20 cellular contexts compared by ENCODE assay signal in the genomic region with DNA sequence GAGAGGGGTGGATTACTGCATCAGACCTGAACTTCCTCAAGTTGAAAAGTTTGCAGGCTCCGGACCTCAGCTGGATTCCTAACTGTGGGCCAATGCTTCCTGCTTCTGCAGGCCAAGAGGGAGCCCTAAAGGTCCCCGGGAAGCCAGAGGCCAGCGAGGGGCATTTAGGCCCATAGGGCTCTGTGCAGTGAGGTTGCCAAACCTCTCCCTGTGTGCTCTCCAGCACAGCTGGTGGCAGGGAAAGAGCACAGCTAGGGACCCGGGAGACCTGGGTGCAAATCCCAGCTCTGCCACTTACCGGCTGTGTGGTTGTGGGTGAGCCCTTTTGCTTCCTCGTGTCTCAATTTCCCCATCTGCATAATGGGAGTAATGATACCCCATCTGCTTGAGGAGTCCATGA.
"Had no signal": no experiment of that assay in that cellular context is flagged by ENCODE, and none has a peak within 500 bp of the region (broad histone marks: within the 10 kb centered on the region; RNA-seq: fewer than 3 reads in every experiment).

No MANE protein-coding gene starts in this region.

- H3K9me3 Mint-ChIP-seq: effector memory CD8-positive, alpha-beta T cell; natural killer cell treated with Interleukin-12 subunit alpha and Interleukin-12 subunit beta and Interleukin-15 and Interleukin-18, amount 100 ng/mL, for 72 hours; neural crest cell; stimulated activated memory B cell treated with anti-CD40 and anti-IgM and Interleukin-4, amounts not matched to agents 10 μg/mL and 1 μg/mL and 100 μg/mL, for 72 hours; type B pancreatic cell had no signal

- FAIRE-seq: frontal cortex, keratinocyte had no signal

- H3K4me1 ChIP-seq: lower lobe of right lung, parathyroid adenoma, prostate gland, right atrium auricular region, sigmoid colon, testis, tibial artery had no signal

- H3K9me3 ChIP-seq: lower lobe of right lung, neutrophil, prostate gland, right atrium auricular region, sigmoid colon, testis, tibial artery had no signal

- ATAC-seq: effector memory CD8-positive, alpha-beta T cell; left ventricle myocardium superior; lower lobe of right lung; natural killer cell treated with Interleukin-12 subunit alpha and Interleukin-12 subunit beta and Interleukin-15 and Interleukin-18, amount 100 ng/mL, for 72 hours; stimulated activated memory B cell treated with anti-CD40 and anti-IgM and Interleukin-4, amounts not matched to agents 10 μg/mL and 1 μg/mL and 100 μg/mL, for 72 hours; stimulated activated naive CD8-positive, alpha-beta T cell treated with anti-CD3 and anti-CD28 coated beads, Interleukin-15, Interleukin-2, amounts not matched to agents 100 U/mL and 50 U/mL, for 24 hours had no signal

- H3K36me3 ChIP-seq: lower lobe of right lung, neutrophil, prostate gland, right atrium auricular region, sigmoid colon, tibial artery had no signal

- H3K4me3 ChIP-seq: lower lobe of right lung, prostate gland, right atrium auricular region, sigmoid colon, testis, tibial artery had no signal

- DNase-seq: cortex of kidney; effector memory CD8-positive, alpha-beta T cell; left ventricle myocardium superior; lower lobe of right lung; sigmoid colon; stimulated activated CD4-positive, alpha-beta T cell treated with anti-CD3 and anti-CD28 coated beads, Interleukin-4, amount 100 ng/mL, for 4 hours; stimulated activated naive CD8-positive, alpha-beta T cell treated with anti-CD3 and anti-CD28 coated beads, Interleukin-15, Interleukin-2, amounts not matched to agents 100 U/mL and 50 U/mL, for 24 hours; substantia nigra; testis; tibial artery had no signal

- H3K36me3 Mint-ChIP-seq: natural killer cell treated with Interleukin-12 subunit alpha and Interleukin-12 subunit beta and Interleukin-15 and Interleukin-18, amount 100 ng/mL, for 72 hours; stimulated activated memory B cell treated with anti-CD40 and anti-IgM and Interleukin-4, amounts not matched to agents 10 μg/mL and 1 μg/mL and 100 μg/mL, for 72 hours; type B pancreatic cell had no signal

- H3K4me3 Mint-ChIP-seq: effector memory CD8-positive, alpha-beta T cell; natural killer cell treated with Interleukin-12 subunit alpha and Interleukin-12 subunit beta and Interleukin-15 and Interleukin-18, amount 100 ng/mL, for 72 hours; neural crest cell; stimulated activated memory B cell treated with anti-CD40 and anti-IgM and Interleukin-4, amounts not matched to agents 10 μg/mL and 1 μg/mL and 100 μg/mL, for 72 hours; type B pancreatic cell had no signal

- H3K9ac ChIP-seq: parathyroid adenoma had no signal

- H3K4me1 Mint-ChIP-seq: stimulated activated memory B cell treated with anti-CD40 and anti-IgM and Interleukin-4, amounts not matched to agents 10 μg/mL and 1 μg/mL and 100 μg/mL, for 72 hours had no signal

- H3K27ac ChIP-seq: lower lobe of right lung, neutrophil, parathyroid adenoma, prostate gland, right atrium auricular region, sigmoid colon, testis, tibial artery had no signal

- H2AFZ ChIP-seq: parathyroid adenoma had no signal

- H3K79me2 ChIP-seq: parathyroid adenoma had no signal

- H3K27me3 ChIP-seq: right atrium auricular region, testis had no signal

- H3K27ac Mint-ChIP-seq: effector memory CD8-positive, alpha-beta T cell; natural killer cell treated with Interleukin-12 subunit alpha and Interleukin-12 subunit beta and Interleukin-15 and Interleukin-18, amount 100 ng/mL, for 72 hours; stimulated activated memory B cell treated with anti-CD40 and anti-IgM and Interleukin-4, amounts not matched to agents 10 μg/mL and 1 μg/mL and 100 μg/mL, for 72 hours; type B pancreatic cell had no signal
